In the genomic region with DNA sequence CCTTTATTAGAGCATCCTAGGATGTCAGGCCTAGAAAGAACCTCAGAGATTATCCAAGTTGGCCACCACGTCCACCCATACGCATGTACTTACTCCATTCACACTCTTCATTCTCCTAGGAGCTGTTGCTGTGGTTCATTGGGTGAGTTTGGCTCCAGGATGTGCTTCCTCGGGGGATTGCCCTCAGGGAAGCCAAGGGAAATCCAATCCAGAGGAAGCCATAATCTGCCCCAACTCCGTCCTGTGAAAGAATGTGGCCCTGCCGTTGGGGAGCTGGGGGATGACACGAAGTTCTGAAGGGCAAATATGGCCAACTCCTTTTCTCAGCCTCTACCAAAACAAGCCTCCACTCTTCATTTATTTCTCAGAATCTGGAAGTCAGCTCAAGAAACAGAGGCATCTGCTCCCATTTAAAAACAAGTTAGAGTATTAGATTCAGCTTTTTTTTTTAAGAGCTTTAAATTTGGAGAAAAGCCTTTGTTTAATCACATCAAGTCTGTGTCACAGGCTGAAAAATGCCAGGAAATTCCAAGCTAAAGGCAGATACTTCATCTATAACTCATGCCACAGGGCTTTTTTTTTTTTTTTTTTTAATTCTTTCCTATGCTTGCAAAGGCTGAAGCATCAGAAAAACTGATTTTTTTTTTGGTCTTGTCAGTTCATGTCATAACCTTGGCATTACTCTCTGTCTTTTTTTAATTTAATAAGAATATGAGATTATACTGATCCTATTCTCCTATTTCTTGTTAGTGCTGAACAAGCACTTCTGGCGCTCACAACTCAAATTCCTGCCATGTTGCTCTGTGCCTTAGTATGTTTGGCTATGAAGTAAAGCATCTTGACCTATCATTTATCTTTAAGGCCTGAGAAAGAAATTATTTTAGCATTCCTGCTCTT, we compare ENCODE assay signal across 17 cellular contexts.
DNase-seq lines count a peak whose midpoint lies in the region; ATAC-seq, FAIRE-seq and TF ChIP-seq lines count a peak whose summit lies in the region.
"Had no signal": no experiment of that assay in that cellular context is flagged by ENCODE, and none has a peak within 500 bp of the region (broad histone marks: within the 10 kb centered on the region; RNA-seq: fewer than 3 reads in every experiment).

No MANE protein-coding gene starts in this region.

- no peak overlapping the region for H3K27ac Mint-ChIP-seq in activated T-helper 1 cell treated with anti-CD3 and anti-CD28 coated beads, Interleukin-12 subunit alpha, Interleukin-12 subunit beta, Interleukin-2, Interleukin-4 antibody, amounts not matched to agents 30 ng/mL and 10 ng/mL and 1 ng/mL, durations not matched to agents 14 hours and 24 hours and 36 hours
- H3K27ac Mint-ChIP-seq: activated naive CD4-positive, alpha-beta T cell treated with anti-CD3 and anti-CD28 coated beads, Interleukin-2, amount 10 ng/mL, durations not matched to agents 7 days and 5 days had no signal

- no peak for FAIRE-seq in urothelium cell line (lab: Jason Lieb, UNC)

- CTCF ChIA-PET in AG04449 (lab: Yijun Ruan, JAX), result interaction anchor here (0.7 to 1.0 kb wide), 3 partner anchors 8 to 593 kb away, joined by 3 to 4 read pairs (median 3); no protein-coding TSS in a partner anchor

- H3K27me3 ChIP-seq in WERI-Rb-1 (ENCODE audit: insufficient read depth, low read depth, severe bottlenecking), result no peaks in the 10 kb centered on the region
- H3K27me3 ChIP-seq: BLaER1 treated with 17β-estradiol and CSF1 and Interleukin-3, amounts not matched to agents 10 nM and 100 nM; colonic mucosa; gastroesophageal sphincter; upper lobe of right lung had no signal

- no peak overlapping the region for H3K4me3 Mint-ChIP-seq in activated T-helper 1 cell treated with anti-CD3 and anti-CD28 coated beads, Interleukin-12 subunit alpha, Interleukin-12 subunit beta, Interleukin-2, Interleukin-4 antibody, amounts not matched to agents 30 ng/mL and 10 ng/mL and 1 ng/mL, durations not matched to agents 14 hours and 24 hours and 36 hours
- H3K4me3 Mint-ChIP-seq: activated naive CD4-positive, alpha-beta T cell treated with anti-CD3 and anti-CD28 coated beads, Interleukin-2, amount 10 ng/mL, durations not matched to agents 7 days and 5 days had no signal

- H3K27me3 Mint-ChIP-seq in activated T-helper 1 cell treated with anti-CD3 and anti-CD28 coated beads, Interleukin-12 subunit alpha, Interleukin-12 subunit beta, Interleukin-2, Interleukin-4 antibody, amounts not matched to agents 30 ng/mL and 10 ng/mL and 1 ng/mL, durations not matched to agents 14 hours and 24 hours and 36 hours (ENCODE audit: insufficient read depth), result no peaks in the 10 kb centered on the region
- H3K27me3 Mint-ChIP-seq: activated naive CD4-positive, alpha-beta T cell treated with anti-CD3 and anti-CD28 coated beads, Interleukin-2, amount 10 ng/mL, durations not matched to agents 7 days and 5 days had no signal

- no peak for ATAC-seq in HG02642 (IDR thresholded peaks at IDR 0.05; ENCODE audit: poor library complexity, unreplicated experiment)
- ATAC-seq: gastroesophageal sphincter, left cardiac atrium, Right ventricle myocardium inferior, upper lobe of right lung had no signal

- DNase-seq in AG04449 (ENCODE audit: low read depth, low spot score), result no peak
- DNase-seq in M059J (ENCODE audit: low read depth), result peak; percentile 84
- DNase-seq in dedifferentiated amniotic fluid mesenchymal stem cell (ENCODE audit: extremely low spot score), result peak; percentile 97
- no peak for DNase-seq in WERI-Rb-1
- DNase-seq in activated T-helper 1 cell treated with anti-CD3 and anti-CD28 coated beads, Interleukin-12 subunit alpha, Interleukin-12 subunit beta, Interleukin-2, Interleukin-4 antibody, amounts not matched to agents 30 ng/mL and 10 ng/mL and 1 ng/mL, durations not matched to agents 14 hours and 24 hours and 36 hours (ENCODE audit: low spot score), result no peak
- DNase-seq in urothelium cell line (ENCODE audit: low spot score), result no peak
- DNase-seq: activated CD8-positive, alpha-beta memory T cell treated with anti-CD3 and anti-CD28 coated beads for 24 hours; activated naive CD4-positive, alpha-beta T cell treated with anti-CD3 and anti-CD28 coated beads, Interleukin-2, amount 10 ng/mL, durations not matched to agents 7 days and 5 days; colonic mucosa; left cardiac atrium; NCI-H524; upper lobe of right lung had no signal

- H3K27ac ChIP-seq in mesodermal cell (ENCODE audit: low read depth, low read length, severe bottlenecking) (peak overlapping the region; percentile 42), WERI-Rb-1 (no peak overlapping the region)
- H3K27ac ChIP-seq: BLaER1 treated with 17β-estradiol and CSF1 and Interleukin-3, amounts not matched to agents 10 nM and 100 nM; colonic mucosa; gastroesophageal sphincter; upper lobe of right lung had no signal

- H3K36me3 ChIP-seq in mesodermal cell (ENCODE audit: control insufficient read depth, insufficient read depth, low read length), result no peaks in the 10 kb centered on the region
- no peaks in the 10 kb centered on the region for H3K36me3 ChIP-seq in WERI-Rb-1
- H3K36me3 ChIP-seq: BLaER1 treated with 17β-estradiol and CSF1 and Interleukin-3, amounts not matched to agents 10 nM and 100 nM; colonic mucosa; gastroesophageal sphincter; upper lobe of right lung had no signal

- POLR2A ChIA-PET in AG04449 (lab: Yijun Ruan, JAX), result interaction anchor here (0.7 to 1.8 kb wide), 10 partner anchors 9 to 592 kb away, joined by 3 to 12 read pairs (median 4); no protein-coding TSS in a partner anchor

- H3K9me3 ChIP-seq in mesodermal cell (ENCODE audit: control insufficient read depth, low read length) (no peaks in the 10 kb centered on the region), WERI-Rb-1 (ENCODE audit: severe bottlenecking) (no peaks in the 10 kb centered on the region)
- H3K9me3 ChIP-seq: BLaER1 treated with 17β-estradiol and CSF1 and Interleukin-3, amounts not matched to agents 10 nM and 100 nM; colonic mucosa; gastroesophageal sphincter; upper lobe of right lung had no signal

- intact Hi-C loops in activated T-helper 1 cell treated with anti-CD3 and anti-CD28 coated beads, Interleukin-12 subunit alpha, Interleukin-12 subunit beta, Interleukin-2, Interleukin-4 antibody, amounts not matched to agents 30 ng/mL and 10 ng/mL and 1 ng/mL, durations not matched to agents 14 hours and 24 hours and 36 hours (cut with micrococcal nuclease), result no loop called here

- H3K4me3 ChIP-seq in AG04449 (ENCODE audit: low read depth, low read length) (peak overlapping the region; percentile 29), mesodermal cell (ENCODE audit: extremely low read depth, insufficient read depth, low read length, poor library complexity, severe bottlenecking) (no peak overlapping the region), WERI-Rb-1 (ENCODE audit: low read depth, low read length) (no peak overlapping the region)
- H3K4me3 ChIP-seq: BLaER1 treated with 17β-estradiol and CSF1 and Interleukin-3, amounts not matched to agents 10 nM and 100 nM; colonic mucosa; gastroesophageal sphincter; upper lobe of right lung had no signal

- H3K9me3 Mint-ChIP-seq in activated T-helper 1 cell treated with anti-CD3 and anti-CD28 coated beads, Interleukin-12 subunit alpha, Interleukin-12 subunit beta, Interleukin-2, Interleukin-4 antibody, amounts not matched to agents 30 ng/mL and 10 ng/mL and 1 ng/mL, durations not matched to agents 14 hours and 24 hours and 36 hours, result no peaks in the 10 kb centered on the region
- H3K9me3 Mint-ChIP-seq: activated naive CD4-positive, alpha-beta T cell treated with anti-CD3 and anti-CD28 coated beads, Interleukin-2, amount 10 ng/mL, durations not matched to agents 7 days and 5 days had no signal

- no peaks in the 10 kb centered on the region for H3K4me1 Mint-ChIP-seq in activated T-helper 1 cell treated with anti-CD3 and anti-CD28 coated beads, Interleukin-12 subunit alpha, Interleukin-12 subunit beta, Interleukin-2, Interleukin-4 antibody, amounts not matched to agents 30 ng/mL and 10 ng/mL and 1 ng/mL, durations not matched to agents 14 hours and 24 hours and 36 hours (ENCODE audit: low read depth)
- H3K4me1 Mint-ChIP-seq: activated naive CD4-positive, alpha-beta T cell treated with anti-CD3 and anti-CD28 coated beads, Interleukin-2, amount 10 ng/mL, durations not matched to agents 7 days and 5 days had no signal

- no peaks in the 10 kb centered on the region for H3K36me3 Mint-ChIP-seq in activated T-helper 1 cell treated with anti-CD3 and anti-CD28 coated beads, Interleukin-12 subunit alpha, Interleukin-12 subunit beta, Interleukin-2, Interleukin-4 antibody, amounts not matched to agents 30 ng/mL and 10 ng/mL and 1 ng/mL, durations not matched to agents 14 hours and 24 hours and 36 hours (ENCODE audit: low read depth)
- H3K36me3 Mint-ChIP-seq: activated naive CD4-positive, alpha-beta T cell treated with anti-CD3 and anti-CD28 coated beads, Interleukin-2, amount 10 ng/mL, durations not matched to agents 7 days and 5 days had no signal

- peaks cover 7% of the 10 kb centered on the region for H3K4me1 ChIP-seq in mesodermal cell (ENCODE audit: control insufficient read depth, insufficient read depth, low read length, poor library complexity, severe bottlenecking)
- H3K4me1 ChIP-seq: BLaER1 treated with 17β-estradiol and CSF1 and Interleukin-3, amounts not matched to agents 10 nM and 100 nM; colonic mucosa; gastroesophageal sphincter; upper lobe of right lung had no signal

- WGBS in mesodermal cell (ENCODE audit: insufficient coverage in 2 of 2), 2 experiments, result 88 to 94% methylated on average over 2 to 4 of the region's 7 CpGs

- no peak for TF ChIP-seq CTCF in AG04449 (IDR thresholded peaks at IDR 0.05; ENCODE audit: insufficient read depth, low read length, missing control alignments)
- no peak for TF ChIP-seq CTCF in WERI-Rb-1 (IDR thresholded peaks at IDR 0.05; ENCODE audit: low read depth, low read length)

Comparison
In these comparisons a context has a peak if more than half of its experiments do, and no peak if none do; other contexts are left out.
1. DNase-seq: peak in M059J (single experiment) and dedifferentiated amniotic fluid mesenchymal stem cell (single experiment); none in AG04449 (single experiment), WERI-Rb-1 (single experiment), activated T-helper 1 cell treated with anti-CD3 and anti-CD28 coated beads, Interleukin-12 subunit alpha, Interleukin-12 subunit beta, Interleukin-2, Interleukin-4 antibody, amounts not matched to agents 30 ng/mL and 10 ng/mL and 1 ng/mL, durations not matched to agents 14 hours and 24 hours and 36 hours (single experiment) and urothelium cell line (single experiment).